ENCODE assay signal across 1 cellular context in genomic region chr14:21255385-21256101, GRCh38.
TF ChIP-seq lines count a peak whose summit lies in the region.

No MANE protein-coding gene starts in this region.

TF ChIP-seq in H1, 55 proteins besides CTCF, POLR2A, EP300 and RAD21:
- TF ChIP-seq POLR2AphosphoS5 (IDR thresholded peaks at IDR 0.05; ENCODE audit: low read depth, low read length) (0 out of 2 replicates have a peak, but pooled peaks have one; percentile 33), PHF8 (conservative IDR thresholded peaks at IDR 0.05; ENCODE audit: low read depth, low read length) (no peak), GABPA (IDR thresholded peaks at IDR 0.05; ENCODE audit: borderline replicate concordance, insufficient read depth, low read length) (no peak), NANOG (IDR thresholded peaks at IDR 0.05; ENCODE audit: insufficient read depth, low read depth, low read length, poor library complexity, severe bottlenecking) (no peak), CREB1 (IDR thresholded peaks at IDR 0.05) (no peak)
